ENCODE assay signal across 8 cellular contexts in the genomic region with DNA sequence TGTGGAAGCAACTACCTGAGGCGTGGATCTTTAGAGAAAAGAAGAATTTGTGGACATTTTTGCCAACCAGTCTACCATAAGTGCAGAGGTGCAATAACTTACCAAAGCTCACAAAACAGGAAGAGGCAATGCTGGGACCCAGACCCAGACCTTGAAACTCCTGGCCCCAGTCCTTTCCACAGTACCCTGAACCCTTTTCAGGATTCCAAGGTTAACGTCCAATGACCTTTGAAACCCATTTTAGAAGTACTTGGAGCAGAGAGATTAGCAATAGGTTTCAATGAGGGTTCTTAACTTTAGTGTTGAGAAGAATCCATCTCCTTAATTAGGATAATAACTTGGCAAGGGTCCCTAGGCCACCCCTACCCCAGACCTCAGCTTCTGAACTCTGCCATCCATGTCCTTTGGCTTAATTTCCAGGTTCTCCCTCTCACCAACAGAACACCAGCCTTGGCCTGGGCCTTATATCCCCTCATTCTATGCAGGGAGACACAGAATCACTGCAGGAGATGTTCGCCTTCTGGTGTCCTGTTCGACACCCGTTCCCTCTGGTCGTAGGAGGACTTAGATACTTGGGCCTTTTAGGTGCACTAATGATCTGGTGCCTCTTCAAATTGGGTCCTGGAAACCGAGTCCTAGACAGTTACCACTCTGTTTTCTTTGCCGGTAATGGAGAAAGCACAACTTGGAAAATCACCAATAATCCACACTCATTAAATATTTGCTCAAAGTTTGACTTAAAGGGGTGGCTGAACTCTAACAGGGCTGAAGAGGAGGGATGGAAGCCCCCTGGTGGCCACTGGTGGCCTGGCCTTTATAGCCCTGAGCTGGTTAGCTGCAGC. TPM values are rescaled to one million over a fixed set of nuclear protein-coding genes. Genes with fewer than 3 reads are reported as not detected.
DNase-seq lines count a peak whose midpoint lies in the region; ATAC-seq and TF ChIP-seq lines count a peak whose summit lies in the region.

No MANE protein-coding gene starts in this region.

- H3K27me3 ChIP-seq in breast epithelium (no peaks in the 10 kb centered on the region), esophagus muscularis mucosa (no peaks in the 10 kb centered on the region), osteoblast (ENCODE audit: insufficient read depth, low read length) (no peaks in the 10 kb centered on the region)

- H3K36me3 ChIP-seq in breast epithelium (no peaks in the 10 kb centered on the region), esophagus muscularis mucosa (no peaks in the 10 kb centered on the region), osteoblast (ENCODE audit: insufficient read depth, low read length) (no peaks in the 10 kb centered on the region)

- H3K27me3 Mint-ChIP-seq in MCF 10A (ENCODE audit: insufficient read depth, unreplicated experiment) (no peaks in the 10 kb centered on the region), type B pancreatic cell (no peaks in the 10 kb centered on the region)

- peak; percentile 62 for TF ChIP-seq CTCF in MCF 10A (IDR thresholded peaks at IDR 0.05; ENCODE audit: unreplicated experiment)
- peak in 1 of 3 donors; percentile 18 for TF ChIP-seq CTCF in breast epithelium (IDR thresholded peaks at IDR 0.05)
- peak; percentile 36 to 58 (median 44) for TF ChIP-seq CTCF in esophagus muscularis mucosa (IDR thresholded peaks at IDR 0.05)
- peak; percentile 97 for TF ChIP-seq CTCF in osteoblast (IDR thresholded peaks at IDR 0.05; ENCODE audit: extremely low read depth, low read depth, low read length)
- TF ChIP-seq CTCF in type B pancreatic cell (conservative IDR thresholded peaks at IDR 0.05), result peak; percentile 84

- WGBS in esophagus muscularis mucosa, result 84% methylated on average over 8 of the region's 8 CpGs

- intact Hi-C loops in MCF 10A (cut with micrococcal nuclease), result loop anchor here (1.0 to 10.0 kb wide), 2 partner anchors 142 to 287 kb away; no protein-coding TSS in a partner anchor
- intact Hi-C loops in breast epithelium (cut with DNase I; ENCODE audit: low total_unique reads), result no loop called here
- intact Hi-C loops in esophagus muscularis mucosa (cut with DNase I), result no loop called here

- no peak for TF ChIP-seq POLR2A in breast epithelium (IDR thresholded peaks at IDR 0.05)
- no peak for TF ChIP-seq POLR2A in esophagus muscularis mucosa (IDR thresholded peaks at IDR 0.05; ENCODE audit: low read depth)

- H3K9me3 ChIP-seq in breast epithelium (no peaks in the 10 kb centered on the region), esophagus muscularis mucosa (no peaks in the 10 kb centered on the region), osteoblast (ENCODE audit: low read depth, low read length) (no peaks in the 10 kb centered on the region)

- no peaks in the 10 kb centered on the region for H3K79me2 ChIP-seq in osteoblast (ENCODE audit: insufficient read depth, low read length)

- H3K27ac ChIP-seq in breast epithelium (no peak overlapping the region), esophagus muscularis mucosa (replicated peaks in 1 of 4) (no peak overlapping the region), osteoblast (ENCODE audit: low read depth, low read length) (no peak overlapping the region)

- no peaks in the 10 kb centered on the region for H3K4me1 ChIP-seq in breast epithelium
- no peaks in the 10 kb centered on the region for H3K4me1 ChIP-seq in esophagus muscularis mucosa
- H3K4me1 ChIP-seq in osteoblast (ENCODE audit: insufficient read depth, low read length), result peaks cover 2% of the 10 kb centered on the region

- POLR2A ChIA-PET in MCF 10A (lab: Yijun Ruan, JAX), result interaction anchor here (1.3 kb wide), 1 partner anchor 8 kb away, joined by 4 read pairs; no protein-coding TSS in a partner anchor

- H3K4me3 Mint-ChIP-seq in MCF 10A (ENCODE audit: unreplicated experiment) (no peak overlapping the region), type B pancreatic cell (no peak overlapping the region)

- H3K4me1 Mint-ChIP-seq in MCF 10A (ENCODE audit: insufficient read depth, unreplicated experiment) (peaks cover 8% of the 10 kb centered on the region), type B pancreatic cell (ENCODE audit: unreplicated experiment) (peaks cover 19% of the 10 kb centered on the region)

- no peak overlapping the region for H2AFZ ChIP-seq in osteoblast (ENCODE audit: low read length)

- no peaks in the 10 kb centered on the region for H4K20me1 ChIP-seq in osteoblast (ENCODE audit: insufficient read depth, low read length)

- DNase-seq in MCF 10A (ENCODE audit: unreplicated experiment) (peak; percentile 63), breast epithelium (ENCODE audit: low spot score in 2 of 2) (no peak), NCI-H510A (lab: John Stamatoyannopoulos, UW) (peak; percentile 13), esophagus muscularis mucosa (ENCODE audit: extremely low spot score) (no peak), osteoblast (ENCODE audit: insufficient read length, low spot score, missing footprints) (peak; percentile 92), type B pancreatic cell (ENCODE audit: extremely low spot score, unreplicated experiment) (no peak)
- peak; percentile 18 to 32 (median 29) for DNase-seq in activated CD8-positive, alpha-beta memory T cell treated with anti-CD3 and anti-CD28 coated beads for 48 hours (ENCODE audit: low read depth in 2 of 3, low spot score in 2 of 3)

- TF ChIP-seq EP300 in esophagus muscularis mucosa (IDR thresholded peaks at IDR 0.05), result no peak

- no peak overlapping the region for H3K27ac Mint-ChIP-seq in MCF 10A (ENCODE audit: low read depth, unreplicated experiment)
- H3K27ac Mint-ChIP-seq in type B pancreatic cell, result no peak overlapping the region

- no TSS peak for BruUV-seq in MCF 10A (replicated peaks; lab: Mats Ljungman, UMichigan)

- no peaks in the 10 kb centered on the region for H3K9me3 Mint-ChIP-seq in MCF 10A (ENCODE audit: unreplicated experiment)
- H3K9me3 Mint-ChIP-seq in type B pancreatic cell, result no peaks in the 10 kb centered on the region

- H3K4me3 ChIP-seq in breast epithelium, result no peak overlapping the region
- no peak overlapping the region for H3K4me3 ChIP-seq in esophagus muscularis mucosa
- H3K4me3 ChIP-seq in osteoblast (ENCODE audit: insufficient read depth, low read length), result no peak overlapping the region

- no peak overlapping the region for H3K4me2 ChIP-seq in osteoblast (ENCODE audit: insufficient read depth, low read length)

- ATAC-seq in HG02870 (IDR thresholded peaks at IDR 0.05; ENCODE audit: unreplicated experiment), result peak; percentile 83

- CTCF ChIA-PET in MCF 10A (lab: Yijun Ruan, JAX), result interaction anchor here (0.8 to 3.9 kb wide), 11 partner anchors 9 to 1362 kb away, joined by 3 to 31 read pairs (median 4); no protein-coding TSS in a partner anchor

- H3K36me3 Mint-ChIP-seq in MCF 10A (ENCODE audit: insufficient read depth, unreplicated experiment), result no peaks in the 10 kb centered on the region
- H3K36me3 Mint-ChIP-seq in type B pancreatic cell, result no peaks in the 10 kb centered on the region

RNA-seq across cellular contexts. Expression of gene ISM1, which starts 40.6 kb away (rescaled TPM):
- 1.0 and 1.3 TPM in 2 replicates for total RNA-seq in MCF 10A (2022)
- total RNA-seq in breast epithelium, result 10 to 100 TPM; 13.0 to 18.7 (median 15.2) TPM
- total RNA-seq in esophagus muscularis mucosa, result 1 to 10 TPM; 1.8 to 7.1 (median 4.0) TPM
- 4.0 and 8.3 TPM in 2 replicates for total RNA-seq in osteoblast
- 0.81 and 9.0 TPM in 2 replicates for total RNA-seq in type B pancreatic cell (ENCODE audit: low replicate concordance)

Comparison
In these comparisons a context has a peak if more than half of its experiments do, and no peak if none do; other contexts are left out.
1. DNase-seq: peak in MCF 10A (single experiment), NCI-H510A (single experiment), activated CD8-positive, alpha-beta memory T cell treated with anti-CD3 and anti-CD28 coated beads for 48 hours (3 of 3) and osteoblast (single experiment); none in breast epithelium (0 of 2), esophagus muscularis mucosa (single experiment) and type B pancreatic cell (single experiment).